ENCODE assay signal across 8 cellular contexts in the genomic region with DNA sequence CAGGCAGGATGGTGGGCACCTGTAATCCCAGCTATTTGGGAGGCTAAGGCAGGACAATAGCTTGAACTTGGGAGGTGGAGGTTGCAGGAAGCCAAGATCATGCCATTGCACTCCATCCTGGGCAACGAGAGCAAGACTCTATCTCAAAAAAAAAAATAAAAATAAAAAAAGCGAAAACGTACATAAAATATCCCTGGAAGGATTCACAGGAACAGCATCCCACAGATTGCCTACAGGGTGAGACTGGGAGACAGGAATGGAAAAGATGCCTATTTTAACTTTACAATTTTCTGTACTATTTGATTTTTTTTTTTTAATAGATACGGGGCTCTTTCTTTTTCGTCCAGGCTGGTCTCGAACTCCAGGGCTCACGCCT. TPM values are rescaled to one million over a fixed set of nuclear protein-coding genes. Genes with fewer than 3 reads are reported as not detected.
DNase-seq lines count a peak whose midpoint lies in the region; ATAC-seq, FAIRE-seq and TF ChIP-seq lines count a peak whose summit lies in the region.

No MANE protein-coding gene starts in this region.

- peaks cover 3 to 12% of the 10 kb centered on the region in 2 donors for H3K27me3 Mint-ChIP-seq in CD8-positive, alpha-beta memory T cell

- intact Hi-C loops in Panc1 (cut with micrococcal nuclease; ENCODE audit: unreplicated experiment): no loop called here

- peak overlapping the region; percentile 88 to 96 (median 93) for H3K4me3 Mint-ChIP-seq in CD8-positive, alpha-beta memory T cell

- H3K9me3 Mint-ChIP-seq in CD8-positive, alpha-beta memory T cell: no peaks in the 10 kb centered on the region

- H3K4me2 ChIP-seq in parathyroid adenoma (ENCODE audit: low read length): peak overlapping the region; percentile 81

- in situ Hi-C loops in Panc1 (cut with HindIII; ENCODE audit: low pct_unique_long_range_greater_than_20kb, low sequenced_read_pairs): no loop called here

- no TSS peak for BruUV-seq in Panc1 (replicated peaks; lab: Mats Ljungman, UMichigan)

- no peaks in the 10 kb centered on the region for H3K79me2 ChIP-seq in parathyroid adenoma

- H3K9ac ChIP-seq in parathyroid adenoma: no peak overlapping the region

- peaks cover 13 to 23% (median 15%) of the 10 kb centered on the region in 3 donors for H3K4me1 Mint-ChIP-seq in CD8-positive, alpha-beta memory T cell

- CTCF ChIA-PET in CD8-positive, alpha-beta memory T cell (lab: Charles Lee): no interaction called here
- CTCF ChIA-PET in Panc1 (lab: Charles Lee): no interaction called here

- H3K36me3 Mint-ChIP-seq in CD8-positive, alpha-beta memory T cell: peaks cover 0 to 11% (median 0%) of the 10 kb centered on the region in 3 donors

- H3K27me3 ChIP-seq in CD8-positive, alpha-beta memory T cell (ENCODE audit: insufficient read depth, low read length, poor library complexity, severe bottlenecking): no peaks in the 10 kb centered on the region
- no peaks in the 10 kb centered on the region for H3K27me3 ChIP-seq in Panc1 (ENCODE audit: control insufficient read depth, insufficient read depth, low read length)
- H3K27me3 ChIP-seq in parathyroid adenoma (ENCODE audit: control insufficient read depth, insufficient read depth, low read length): no peaks in the 10 kb centered on the region

- no peak for FAIRE-seq in RCC 7860 (lab: Jason Lieb, UNC)

- H3K4me3 ChIP-seq in CD8-positive, alpha-beta memory T cell (ENCODE audit: low read length): peak overlapping the region; percentile 62
- H3K4me3 ChIP-seq in Panc1 (ENCODE audit: low read depth in 2 of 2, low read length in 2 of 2): peak overlapping the region; percentile 57 to 74
- peak overlapping the region; percentile 84 for H3K4me3 ChIP-seq in epithelial cell of proximal tubule (ENCODE audit: low read depth, low read length)
- peak overlapping the region; percentile 62 for H3K4me3 ChIP-seq in parathyroid adenoma (ENCODE audit: low read depth, low read length)

- no peaks in the 10 kb centered on the region for H3K36me3 ChIP-seq in CD8-positive, alpha-beta memory T cell (ENCODE audit: insufficient read depth, low read length)
- H3K36me3 ChIP-seq in Panc1 (ENCODE audit: control insufficient read depth, insufficient read depth, low read length): no peaks in the 10 kb centered on the region
- H3K36me3 ChIP-seq in parathyroid adenoma (ENCODE audit: control insufficient read depth, insufficient read depth, low read length): no peaks in the 10 kb centered on the region

- H2AFZ ChIP-seq in parathyroid adenoma: peak overlapping the region; percentile 83

- no peak for ATAC-seq in Panc1

- H3K4me1 ChIP-seq in CD8-positive, alpha-beta memory T cell (ENCODE audit: insufficient read depth, low read length): peaks cover 4% of the 10 kb centered on the region
- H3K4me1 ChIP-seq in Panc1 (ENCODE audit: control insufficient read depth, insufficient read depth, low read length) (peaks cover 9% of the 10 kb centered on the region), parathyroid adenoma (no peaks in the 10 kb centered on the region)

- POLR2A ChIA-PET in CD8-positive, alpha-beta memory T cell (lab: Charles Lee): no interaction called here
- POLR2A ChIA-PET in Panc1 (lab: Charles Lee): no interaction called here

- no peaks in the 10 kb centered on the region for H3K9me3 ChIP-seq in CD8-positive, alpha-beta memory T cell (ENCODE audit: low read length)
- H3K9me3 ChIP-seq in Panc1 (ENCODE audit: control insufficient read depth, insufficient read depth, low read depth, low read length) (no peaks in the 10 kb centered on the region), parathyroid adenoma (ENCODE audit: control insufficient read depth, low read length) (no peaks in the 10 kb centered on the region)

- no peak for DNase-seq in CD8-positive, alpha-beta memory T cell
- DNase-seq in Panc1 (ENCODE audit: low read depth, low spot score) (no peak), epithelial cell of proximal tubule (ENCODE audit: low read depth) (no peak), superior temporal gyrus (ENCODE audit: extremely low spot score) (no peak), RCC 7860 (ENCODE audit: low spot score) (no peak), amygdala (lab: John Stamatoyannopoulos, UW) (no peak)
- DNase-seq in stimulated activated CD4-positive, alpha-beta T cell treated with anti-CD3 and anti-CD28 coated beads, Interleukin-2, amount 100 ng/mL, for 24 hours: no peak

- H3K27ac Mint-ChIP-seq in CD8-positive, alpha-beta memory T cell: peak overlapping the region; percentile 76 to 97 (median 93)

- TF ChIP-seq CTCF in Panc1 (IDR thresholded peaks at IDR 0.05) (no peak), epithelial cell of proximal tubule (conservative IDR thresholded peaks at IDR 0.05; ENCODE audit: low read depth, low read length) (no peak), parathyroid adenoma (IDR thresholded peaks at IDR 0.05) (no peak)

- H3K27ac ChIP-seq in CD8-positive, alpha-beta memory T cell (ENCODE audit: low read depth, low read length): peak overlapping the region; percentile 20
- peak overlapping the region; percentile 24 for H3K27ac ChIP-seq in Panc1 (ENCODE audit: low read length)
- H3K27ac ChIP-seq in parathyroid adenoma: peak overlapping the region; percentile 41

RNA-seq across cellular contexts. Expression of a gene that starts 0.6 kb away (rescaled TPM):
- total RNA-seq in CD8-positive, alpha-beta memory T cell: 1 to 10 TPM; 3.9 to 5.5 TPM
- 8.3 TPM for polyA plus RNA-seq in CD8-positive, alpha-beta memory T cell
- total RNA-seq in Panc1 (2021; ENCODE audit: unreplicated experiment): 15.9 TPM
- polyA plus RNA-seq in Panc1 (2012; ENCODE audit: insufficient read length): 13.7 TPM
- 4.6 and 23.6 TPM in 2 replicates for total RNA-seq in epithelial cell of proximal tubule
